Comparison of ENCODE assay signal across 8 cellular contexts in genomic region chr7:151459726-151460473, GRCh38. TPM values are rescaled to one million over a fixed set of nuclear protein-coding genes. Genes with fewer than 3 reads are reported as not detected.
A peak's percentile ranks its signal among the peaks of the same experiment; 100 is the strongest.
DNase-seq lines count a peak whose midpoint lies in the region; ATAC-seq and TF ChIP-seq lines count a peak whose summit lies in the region.

No MANE protein-coding gene starts in this region.

- H3K9ac ChIP-seq in iPS-18a (ENCODE audit: low read length): peak overlapping the region; percentile 26

- peaks cover 13 to 32% of the 10 kb centered on the region in 2 donors for H3K9me3 Mint-ChIP-seq in stimulated activated naive CD8-positive, alpha-beta T cell treated with anti-CD3 and anti-CD28 coated beads, Interleukin-15, amount 100 ng/mL, for 72 hours
- H3K9me3 Mint-ChIP-seq in CD8-positive, alpha-beta memory T cell: peaks cover 17 to 23% (median 20%) of the 10 kb centered on the region in 5 donors

- peak in 2 of 3 donors; percentile 16 to 38 for TF ChIP-seq POLR2A in body of pancreas (IDR thresholded peaks at IDR 0.05)

- H3K27ac Mint-ChIP-seq in stimulated activated naive CD8-positive, alpha-beta T cell treated with anti-CD3 and anti-CD28 coated beads, Interleukin-15, amount 100 ng/mL, for 72 hours: no peak overlapping the region
- no peak overlapping the region for H3K27ac Mint-ChIP-seq in CD8-positive, alpha-beta memory T cell

- peak overlapping the region; percentile 78 to 87 (median 84) for H3K27ac ChIP-seq in body of pancreas
- H3K27ac ChIP-seq in iPS-18a (ENCODE audit: low read length): no peak overlapping the region
- H3K27ac ChIP-seq in CD8-positive, alpha-beta memory T cell (ENCODE audit: low read depth, low read length): no peak overlapping the region

- CTCF ChIA-PET in CD8-positive, alpha-beta memory T cell (lab: Charles Lee): interaction anchor here (1.0 kb wide), 1 partner anchor 9 kb away, joined by 3 read pairs; no protein-coding TSS in a partner anchor

- POLR2A ChIA-PET in CD8-positive, alpha-beta memory T cell (lab: Charles Lee): interaction anchor here (0.6 kb wide), 1 partner anchor 19 kb away, joined by 3 read pairs; no protein-coding TSS in a partner anchor

- H3K36me3 ChIP-seq in body of pancreas (replicated peaks in 1 of 2; ENCODE audit: insufficient read depth in 1 of 2, low read depth in 2 of 2) (no peaks in the 10 kb centered on the region), iPS-18a (ENCODE audit: control insufficient read depth, low read depth, low read length) (no peaks in the 10 kb centered on the region)
- no peaks in the 10 kb centered on the region for H3K36me3 ChIP-seq in CD8-positive, alpha-beta memory T cell (ENCODE audit: insufficient read depth, low read length)

- DNase-seq in stimulated activated naive CD8-positive, alpha-beta T cell treated with anti-CD3 and anti-CD28 coated beads, Interleukin-15, Interleukin-2, amounts not matched to agents 100 U/mL and 50 U/mL, for 24 hours: no peak
- DNase-seq in stimulated activated naive CD8-positive, alpha-beta T cell treated with anti-CD3 and anti-CD28 coated beads, Interleukin-15, amount 100 ng/mL, for 72 hours: no peak
- DNase-seq in body of pancreas (peak; percentile 71 to 81 (median 80)), sciatic nerve (ENCODE audit: low spot score) (peak; percentile 86)
- no peak for DNase-seq in CD8-positive, alpha-beta memory T cell

- WGBS in body of pancreas, 2 donors: 3% methylated on average over 14 to 25 of the region's 25 CpGs

- TF ChIP-seq CTCF in body of pancreas (IDR thresholded peaks at IDR 0.05): peak in 4 of 7 experiments; percentile 36 to 44 (median 40)

- no peak overlapping the region for H3K4me3 Mint-ChIP-seq in stimulated activated naive CD8-positive, alpha-beta T cell treated with anti-CD3 and anti-CD28 coated beads, Interleukin-15, amount 100 ng/mL, for 72 hours
- H3K4me3 Mint-ChIP-seq in CD8-positive, alpha-beta memory T cell: no peak overlapping the region

- H3K4me3 ChIP-seq in body of pancreas (no peak overlapping the region), iPS-18a (ENCODE audit: low read length) (no peak overlapping the region)
- no peak overlapping the region for H3K4me3 ChIP-seq in CD8-positive, alpha-beta memory T cell (ENCODE audit: low read length)

- no peaks in the 10 kb centered on the region for H3K4me1 Mint-ChIP-seq in stimulated activated naive CD8-positive, alpha-beta T cell treated with anti-CD3 and anti-CD28 coated beads, Interleukin-15, amount 100 ng/mL, for 72 hours
- H3K4me1 Mint-ChIP-seq in CD8-positive, alpha-beta memory T cell: peaks cover 0 to 7% (median 2%) of the 10 kb centered on the region in 3 donors

- peak; percentile 15 for ATAC-seq in stimulated activated naive CD8-positive, alpha-beta T cell treated with anti-CD3 and anti-CD28 coated beads, Interleukin-15, Interleukin-2, amounts not matched to agents 100 U/mL and 50 U/mL, for 24 hours
- ATAC-seq in stimulated activated naive CD8-positive, alpha-beta T cell treated with anti-CD3 and anti-CD28 coated beads, Interleukin-15, amount 100 ng/mL, for 72 hours: no peak
- peak; percentile 93 for ATAC-seq in body of pancreas
- peak; percentile 91 for ATAC-seq in sciatic nerve
- no peak for ATAC-seq in HG03025 (IDR thresholded peaks at IDR 0.05; ENCODE audit: low FRiP score, unreplicated experiment)
- ATAC-seq in HG03196 (IDR thresholded peaks at IDR 0.05; ENCODE audit: unreplicated experiment): no peak

- H3K36me3 Mint-ChIP-seq in CD8-positive, alpha-beta memory T cell: peaks cover 10 to 20% (median 15%) of the 10 kb centered on the region in 3 donors

- peaks cover 23% of the 10 kb centered on the region for H3K4me1 ChIP-seq in body of pancreas
- peaks cover 48% of the 10 kb centered on the region for H3K4me1 ChIP-seq in iPS-18a (ENCODE audit: control insufficient read depth, low read depth, low read length)
- no peaks in the 10 kb centered on the region for H3K4me1 ChIP-seq in CD8-positive, alpha-beta memory T cell (ENCODE audit: insufficient read depth, low read length)

- intact Hi-C loops in body of pancreas (cut with DNase I): no loop called here
- intact Hi-C loops in sciatic nerve (cut with DNase I): loop anchor here (10.0 kb wide), 1 partner anchor 295 kb away; no protein-coding TSS in a partner anchor

- no peaks in the 10 kb centered on the region for H3K27me3 ChIP-seq in body of pancreas
- H3K27me3 ChIP-seq in iPS-18a (ENCODE audit: control insufficient read depth, insufficient read depth, low read length): no peaks in the 10 kb centered on the region
- no peaks in the 10 kb centered on the region for H3K27me3 ChIP-seq in CD8-positive, alpha-beta memory T cell (ENCODE audit: insufficient read depth, low read length, poor library complexity, severe bottlenecking)

- H3K9me3 ChIP-seq in body of pancreas (no peaks in the 10 kb centered on the region), iPS-18a (ENCODE audit: control insufficient read depth, low read depth, low read length) (peaks cover 8% of the 10 kb centered on the region)
- peaks cover 14% of the 10 kb centered on the region for H3K9me3 ChIP-seq in CD8-positive, alpha-beta memory T cell (ENCODE audit: low read length)

- H3K27me3 Mint-ChIP-seq in stimulated activated naive CD8-positive, alpha-beta T cell treated with anti-CD3 and anti-CD28 coated beads, Interleukin-15, amount 100 ng/mL, for 72 hours: peaks cover 25% of the 10 kb centered on the region
- peaks cover 5 to 7% of the 10 kb centered on the region in 2 donors for H3K27me3 Mint-ChIP-seq in CD8-positive, alpha-beta memory T cell

RNA-seq across cellular contexts. Expression of gene CRYGN, which starts 20.0 kb away (rescaled TPM):
- total RNA-seq in body of pancreas: not detected
- 3.9 TPM for total RNA-seq in sciatic nerve
- not detected for total RNA-seq in CD8-positive, alpha-beta memory T cell
- 0.41 TPM for polyA plus RNA-seq in CD8-positive, alpha-beta memory T cell

RNA-seq across cellular contexts. Expression of gene WDR86, which starts 50.1 kb away (rescaled TPM):
- total RNA-seq in body of pancreas (10 to 100 TPM in 1 of 2 donors, 1 to 10 TPM in 1; 3.9 to 11.2 TPM), sciatic nerve (101 TPM)
- total RNA-seq in CD8-positive, alpha-beta memory T cell: under 1 TPM; 0.55 to 0.59 TPM
- 10.4 TPM for polyA plus RNA-seq in CD8-positive, alpha-beta memory T cell

RNA-seq across cellular contexts. Expression of gene RHEB, which starts 59.8 kb away (rescaled TPM):
- total RNA-seq in body of pancreas (10 to 100 TPM; 44.9 to 91.0 TPM), sciatic nerve (113 TPM)
- total RNA-seq in CD8-positive, alpha-beta memory T cell: 10 to 100 TPM; 53.6 to 54.9 TPM
- polyA plus RNA-seq in CD8-positive, alpha-beta memory T cell: 72.2 TPM

Comparison
In these comparisons a context has a peak if more than half of its experiments do, and no peak if none do; other contexts are left out.
1. ATAC-seq: peak in stimulated activated naive CD8-positive, alpha-beta T cell treated with anti-CD3 and anti-CD28 coated beads, Interleukin-15, Interleukin-2, amounts not matched to agents 100 U/mL and 50 U/mL, for 24 hours (single experiment), body of pancreas (single experiment) and sciatic nerve (single experiment); none in stimulated activated naive CD8-positive, alpha-beta T cell treated with anti-CD3 and anti-CD28 coated beads, Interleukin-15, amount 100 ng/mL, for 72 hours (single experiment), HG03025 (single experiment) and HG03196 (single experiment).
2. DNase-seq: peak in body of pancreas (4 of 4) and sciatic nerve (single experiment); none in stimulated activated naive CD8-positive, alpha-beta T cell treated with anti-CD3 and anti-CD28 coated beads, Interleukin-15, Interleukin-2, amounts not matched to agents 100 U/mL and 50 U/mL, for 24 hours (single experiment), stimulated activated naive CD8-positive, alpha-beta T cell treated with anti-CD3 and anti-CD28 coated beads, Interleukin-15, amount 100 ng/mL, for 72 hours (0 of 2) and CD8-positive, alpha-beta memory T cell (0 of 5).
3. H3K27ac ChIP-seq: peak in body of pancreas (4 of 4); none in iPS-18a (single experiment) and CD8-positive, alpha-beta memory T cell (single experiment).